8 cellular contexts compared by ENCODE assay signal in genomic region chr20:32763202-32763999, GRCh38. TPM values are rescaled to one million over a fixed set of nuclear protein-coding genes. Genes with fewer than 3 reads are reported as not detected.
A peak's percentile ranks its signal among the peaks of the same experiment; 100 is the strongest.
DNase-seq lines count a peak whose midpoint lies in the region; ATAC-seq and TF ChIP-seq lines count a peak whose summit lies in the region.

No MANE protein-coding gene starts in this region.

- no peaks in the 10 kb centered on the region for H3K9me3 ChIP-seq in neural cell (ENCODE audit: low read length)

- CTCF ChIA-PET in HEK293T (lab: Yijun Ruan, JAX): interaction anchor here (0.6 to 2.5 kb wide), 4 partner anchors 10 to 97 kb away, joined by 3 to 15 read pairs (median 3); no protein-coding TSS in a partner anchor

- peak overlapping the region; percentile 69 for H3K9ac ChIP-seq in neural cell (ENCODE audit: low read length)

- H3F3A ChIP-seq in neural cell (ENCODE audit: insufficient read depth, low read length, poor library complexity, severe bottlenecking): no peaks in the 10 kb centered on the region

- no peaks in the 10 kb centered on the region for H3K9me2 ChIP-seq in neural cell (ENCODE audit: insufficient read depth, low read length)

- TF ChIP-seq CTCF in GM12865 (IDR thresholded peaks at IDR 0.05; ENCODE audit: insufficient read depth, low read depth, low read length, missing control alignments) (no peak), neural cell (IDR thresholded peaks at IDR 0.05; ENCODE audit: poor library complexity, severe bottlenecking) (no peak)

- peaks cover 10% of the 10 kb centered on the region in 2 donors for H3K4me1 Mint-ChIP-seq in effector memory CD8-positive, alpha-beta T cell (ENCODE audit: low read depth in 2 of 2)

- H3K27ac ChIP-seq in neural cell (ENCODE audit: low read length): no peak overlapping the region

- no peaks in the 10 kb centered on the region for H3K36me3 Mint-ChIP-seq in effector memory CD8-positive, alpha-beta T cell (ENCODE audit: insufficient read depth)

- peak overlapping the region in 1 of 2 donors; percentile 35 for H3K27ac Mint-ChIP-seq in effector memory CD8-positive, alpha-beta T cell

- H3K4me3 ChIP-seq in GM12865 (ENCODE audit: low read depth, low read length): peak overlapping the region; percentile 65
- peak overlapping the region; percentile 77 for H3K4me3 ChIP-seq in neural cell (ENCODE audit: low read length)

- peaks cover 5% of the 10 kb centered on the region for H3K79me2 ChIP-seq in neural cell (replicated peaks; ENCODE audit: insufficient read depth, low read length)

- POLR2A ChIA-PET in HEK293T (lab: Yijun Ruan, JAX): interaction anchor here (1.8 to 3.2 kb wide), 3 partner anchors 15 to 82 kb away, joined by 6 to 19 read pairs (median 15); partner anchors contain the start of gene COMMD7

- no peaks in the 10 kb centered on the region for H3K36me3 ChIP-seq in neural cell (ENCODE audit: insufficient read depth, low read length)

- no peak overlapping the region for H2AFZ ChIP-seq in neural cell (ENCODE audit: low read depth, low read length)

- DNase-seq in GM12865 (ENCODE audit: low read depth): no peak
- peak; percentile 75 for DNase-seq in NCI-H69 (lab: John Stamatoyannopoulos, UW)
- no peak for DNase-seq in effector memory CD8-positive, alpha-beta T cell
- DNase-seq in HEK293T (ENCODE audit: extremely low spot score): no peak
- DNase-seq in NCI-H1930 (lab: John Stamatoyannopoulos, UW): no peak
- DNase-seq in NCI-H226: no peak

- H3K27me3 Mint-ChIP-seq in effector memory CD8-positive, alpha-beta T cell: no peaks in the 10 kb centered on the region

- H3K4me3 Mint-ChIP-seq in effector memory CD8-positive, alpha-beta T cell: peak overlapping the region; percentile 74 to 92

- ATAC-seq in effector memory CD8-positive, alpha-beta T cell (replicated peaks): no peak
- ATAC-seq in GM19467 (IDR thresholded peaks at IDR 0.05; ENCODE audit: unreplicated experiment): no peak

- peaks cover 9% of the 10 kb centered on the region for H3K27me3 ChIP-seq in neural cell (ENCODE audit: insufficient read depth, low read depth, low read length)

- TF ChIP-seq RAD21 in neural cell (conservative IDR thresholded peaks at IDR 0.05): no peak

- H3K9me3 Mint-ChIP-seq in effector memory CD8-positive, alpha-beta T cell: no peaks in the 10 kb centered on the region

- no peak for TF ChIP-seq EP300 in neural cell (conservative IDR thresholded peaks at IDR 0.05; ENCODE audit: poor library complexity, severe bottlenecking)

- H4K20me1 ChIP-seq in neural cell (ENCODE audit: insufficient read depth): no peaks in the 10 kb centered on the region

- peak overlapping the region; percentile 39 for H3K4me2 ChIP-seq in neural cell (ENCODE audit: low read length)

TF ChIP-seq in neural cell, 6 proteins besides CTCF, POLR2A, EP300 and RAD21:
- TF ChIP-seq EZH2 (IDR thresholded peaks at IDR 0.05; ENCODE audit: borderline replicate concordance, insufficient read depth, low read length, poor library complexity, severe bottlenecking) (no peak), REST (IDR thresholded peaks at IDR 0.05; ENCODE audit: borderline replicate concordance) (no peak), SMC3 (conservative IDR thresholded peaks at IDR 0.05; ENCODE audit: poor library complexity) (no peak), TAF1 (IDR thresholded peaks at IDR 0.05; ENCODE audit: low read depth) (no peak), POLR2AphosphoS5 (IDR thresholded peaks at IDR 0.05) (no peak), MXI1 (conservative IDR thresholded peaks at IDR 0.05; ENCODE audit: poor library complexity, severe bottlenecking) (no peak)

TF ChIP-seq in HEK293T, 16 proteins besides CTCF, POLR2A, EP300 and RAD21:
- no peak for TF ChIP-seq ELF4 (IDR thresholded peaks at IDR 0.05)

RNA-seq across cellular contexts. Expression of gene DNMT3B, which starts 1.2 kb away (rescaled TPM):
- 8.7 and 9.0 TPM in 2 replicates for polyA plus RNA-seq in neural cell
- 8.9 and 9.0 TPM in 2 replicates for polyA minus RNA-seq in neural cell

RNA-seq across cellular contexts. Expression of gene COMMD7, which starts 20.1 kb away (rescaled TPM):
- polyA plus RNA-seq in neural cell: 35.6 and 49.7 TPM in 2 replicates
- 22.4 and 27.6 TPM in 2 replicates for polyA minus RNA-seq in neural cell

RNA-seq across cellular contexts. Expression of gene MAPRE1, which starts 56.4 kb away (rescaled TPM):
- polyA plus RNA-seq in neural cell: 209 and 210 TPM in 2 replicates
- 188 and 226 TPM in 2 replicates for polyA minus RNA-seq in neural cell
